Comparison of ENCODE assay signal across 1 cellular context in the genomic region with DNA sequence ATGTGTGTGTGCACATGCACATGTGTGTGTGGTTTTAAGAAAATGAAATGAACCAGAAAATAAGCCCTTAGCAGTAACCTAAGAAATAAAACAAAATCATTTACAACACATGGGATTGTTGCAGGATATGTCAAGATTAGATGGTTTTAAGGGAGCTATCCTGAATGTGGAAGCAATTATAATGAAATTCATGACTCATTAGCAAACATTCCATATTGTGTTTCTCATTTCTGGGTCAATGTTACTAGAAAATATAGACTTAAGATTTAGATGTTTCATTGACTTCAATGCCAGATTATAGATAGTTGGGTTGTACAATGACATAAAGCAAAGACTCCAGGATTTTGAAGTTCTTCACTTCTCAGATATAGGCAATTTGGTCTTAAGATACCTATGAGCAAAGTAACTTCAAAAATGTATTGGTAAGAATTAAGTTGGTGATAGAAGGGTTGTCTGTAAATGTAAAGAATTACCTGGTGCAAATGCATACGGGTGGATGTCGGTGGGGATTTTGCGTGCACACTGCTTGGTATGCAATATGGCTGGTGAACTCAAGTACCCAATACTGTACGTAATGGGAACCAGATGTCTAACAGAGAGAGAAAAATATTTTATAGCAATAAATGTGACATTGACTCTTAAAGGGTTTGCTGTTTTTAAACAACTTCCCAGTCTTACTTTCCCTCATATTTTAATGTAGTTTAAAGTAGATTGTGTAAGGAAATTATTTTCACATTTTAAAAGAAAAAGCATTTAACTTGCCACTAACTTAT.
TF ChIP-seq lines count a peak whose summit lies in the region.

No MANE protein-coding gene starts in this region.

TF ChIP-seq in HCT116, 20 proteins besides CTCF, POLR2A, EP300 and RAD21 (continued from another document):
- TF ChIP-seq REST (IDR thresholded peaks at IDR 0.05; ENCODE audit: low read depth): no peak
- TF ChIP-seq SP1 (IDR thresholded peaks at IDR 0.05; ENCODE audit: low read depth): no peak
- no peak for TF ChIP-seq TCF7L2 (IDR thresholded peaks at IDR 0.05; ENCODE audit: borderline replicate concordance, extremely low read depth, insufficient read depth, insufficient read length)
- TF ChIP-seq, protein P1, sequence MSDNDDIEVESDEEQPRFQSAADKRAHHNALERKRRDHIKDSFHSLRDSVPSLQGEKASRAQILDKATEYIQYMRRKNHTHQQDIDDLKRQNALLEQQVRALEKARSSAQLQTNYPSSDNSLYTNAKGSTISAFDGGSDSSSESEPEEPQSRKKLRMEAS (IDR thresholded peaks at IDR 0.05): no peak
- TF ChIP-seq ZNF274 (IDR thresholded peaks at IDR 0.05; ENCODE audit: low read depth, low read length): no peak
- TF ChIP-seq CBX3 (IDR thresholded peaks at IDR 0.05; ENCODE audit: low read depth): no peak
- TF ChIP-seq YY1 (IDR thresholded peaks at IDR 0.05; ENCODE audit: extremely low read depth, insufficient replicate concordance, low read depth, low read length): no peak
